9 cellular contexts compared by ENCODE assay signal in the genomic region with DNA sequence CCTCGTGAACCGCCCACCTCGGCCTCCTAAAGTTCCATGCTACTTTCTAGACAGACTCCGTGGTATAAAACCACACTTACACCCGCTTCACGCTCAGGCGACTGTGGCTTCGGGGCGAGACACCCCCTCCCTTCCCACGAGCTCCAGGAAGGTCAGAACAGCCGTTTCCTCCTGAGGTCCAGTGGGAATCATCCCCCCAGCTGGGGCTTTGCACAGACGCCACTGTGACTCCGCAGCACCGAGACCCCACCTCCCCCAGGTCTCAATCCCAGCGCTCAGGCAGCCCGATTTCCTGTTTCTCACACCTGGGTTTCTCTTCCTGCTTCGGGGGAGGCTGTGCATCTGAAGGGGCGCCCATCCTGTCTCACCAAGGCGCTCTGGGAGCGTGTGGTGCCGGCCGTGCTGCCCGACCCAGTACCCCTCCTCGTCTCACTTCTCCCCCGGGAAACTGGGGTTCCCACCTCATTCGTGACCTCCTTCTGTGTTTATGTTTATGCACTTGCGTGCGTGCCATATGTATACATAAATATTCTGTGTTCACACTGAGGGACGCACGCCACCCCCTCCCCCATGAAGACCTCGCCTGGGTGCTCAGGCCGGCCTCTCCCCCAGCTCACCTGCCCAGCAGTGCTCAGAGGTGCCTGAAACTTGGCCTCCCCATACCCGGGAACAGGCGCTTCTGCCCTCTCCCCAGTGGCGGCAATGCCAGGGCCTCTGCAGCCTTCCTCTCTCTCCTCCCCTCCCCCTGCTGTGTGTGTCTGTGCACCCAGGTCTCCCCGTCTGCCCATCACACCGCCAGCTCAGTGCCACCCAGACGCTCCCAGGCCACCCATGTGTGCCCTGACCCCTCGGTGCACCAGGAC. TPM values are rescaled to one million over a fixed set of nuclear protein-coding genes. Genes with fewer than 3 reads are reported as not detected.
DNase-seq lines count a peak whose midpoint lies in the region; ATAC-seq and TF ChIP-seq lines count a peak whose summit lies in the region.
"Had no signal": no experiment of that assay in that cellular context is flagged by ENCODE, and none has a peak within 500 bp of the region (broad histone marks: within the 10 kb centered on the region; RNA-seq: fewer than 3 reads in every experiment).

No MANE protein-coding gene starts in this region.

- H3K9me3 Mint-ChIP-seq in activated naive CD8-positive, alpha-beta T cell (ENCODE audit: low read depth) = no peaks in the 10 kb centered on the region

- intact Hi-C loops in sciatic nerve (cut with DNase I) = no loop called here

- peak overlapping the region; percentile 98 for H3K27ac Mint-ChIP-seq in activated naive CD8-positive, alpha-beta T cell

- no peaks in the 10 kb centered on the region for H3K27me3 ChIP-seq in Peyer's patch
- H3K27me3 ChIP-seq: tibial artery had no signal

- H3K27ac ChIP-seq in Peyer's patch = peak overlapping the region; percentile 75 to 95 (median 86)
- H3K27ac ChIP-seq: tibial artery had no signal

- no peaks in the 10 kb centered on the region for H3K9me3 ChIP-seq in Peyer's patch
- H3K9me3 ChIP-seq: tibial artery had no signal

- no peaks in the 10 kb centered on the region for H3K27me3 Mint-ChIP-seq in activated naive CD8-positive, alpha-beta T cell

- peaks cover 33% of the 10 kb centered on the region for H3K4me1 Mint-ChIP-seq in activated naive CD8-positive, alpha-beta T cell (ENCODE audit: low read depth)

- TF ChIP-seq CTCF in GM12864 (IDR thresholded peaks at IDR 0.05; ENCODE audit: low read depth, low read length, missing control alignments) (no peak), Peyer's patch (IDR thresholded peaks at IDR 0.05) (no peak)

- H3K36me3 Mint-ChIP-seq in activated naive CD8-positive, alpha-beta T cell = no peaks in the 10 kb centered on the region

- H3K4me3 ChIP-seq in GM12864 (ENCODE audit: low read depth, low read length) (peak overlapping the region; percentile 44), Peyer's patch (peak overlapping the region; percentile 5 to 33 (median 28))
- H3K4me3 ChIP-seq: tibial artery had no signal

- TF ChIP-seq POLR2A in Peyer's patch (IDR thresholded peaks at IDR 0.05) = no peak

- H3K36me3 ChIP-seq in Peyer's patch = peaks cover 0 to 4% (median 0%) of the 10 kb centered on the region in 3 donors

- peak; percentile 69 for ATAC-seq in GM21825 (IDR thresholded peaks at IDR 0.05; ENCODE audit: unreplicated experiment)
- ATAC-seq in sciatic nerve = peak; percentile 7
- no peak for ATAC-seq in HG03378 (IDR thresholded peaks at IDR 0.05; ENCODE audit: unreplicated experiment)

- peak overlapping the region; percentile 91 for H3K4me3 Mint-ChIP-seq in activated naive CD8-positive, alpha-beta T cell

- peaks cover 4 to 39% (median 17%) of the 10 kb centered on the region in 4 donors for H3K4me1 ChIP-seq in Peyer's patch

- DNase-seq in GM12864 (ENCODE audit: low read depth) (peak; percentile 85), Peyer's patch (peak in 2 of 3 donors; percentile 81 to 90), sciatic nerve (ENCODE audit: low spot score) (peak; percentile 52), NCI-H2107 treated with DMSO at 0.1 percent for 48 hours (lab: John Stamatoyannopoulos, UW; ENCODE audit: unreplicated experiment) (no peak), pons (ENCODE audit: low spot score) (no peak)

RNA-seq across cellular contexts. Expression of a gene that starts 14.6 kb away (rescaled TPM):
- total RNA-seq in Peyer's patch (100 to 1,000 TPM in 2 of 4 donors, 10 to 100 TPM in 2; 76.9 to 132 (median 103) TPM), sciatic nerve (45.6 TPM)

RNA-seq across cellular contexts. Expression of a gene that starts 19.1 kb away (rescaled TPM):
- total RNA-seq in Peyer's patch = 100 to 1,000 TPM in 1 of 4 donors, 10 to 100 TPM in 3; 25.7 to 124 (median 40.9) TPM
- 27.9 TPM for total RNA-seq in sciatic nerve

RNA-seq across cellular contexts. Expression of a gene that starts 46.0 kb away (rescaled TPM):
- total RNA-seq in Peyer's patch = 1 to 10 TPM; 1.8 to 5.9 (median 4.1) TPM
- 5.4 TPM for total RNA-seq in sciatic nerve

RNA-seq across cellular contexts. Expression of a gene that starts 46.2 kb away (rescaled TPM):
- total RNA-seq in Peyer's patch (100 to 1,000 TPM; 129 to 269 (median 199) TPM), sciatic nerve (51.5 TPM)

Comparison
In these comparisons a context has a peak if more than half of its experiments do, and no peak if none do; other contexts are left out.
1. DNase-seq: peak in GM12864 (single experiment), Peyer's patch (2 of 3) and sciatic nerve (single experiment); none in NCI-H2107 treated with DMSO at 0.1 percent for 48 hours (single experiment) and pons (single experiment).